Comparison of ENCODE assay signal across 9 cellular contexts in genomic region chr6:122381494-122382083, GRCh38. TPM values are rescaled to one million over a fixed set of nuclear protein-coding genes. Genes with fewer than 3 reads are reported as not detected.
DNase-seq lines count a peak whose midpoint lies in the region; ATAC-seq and TF ChIP-seq lines count a peak whose summit lies in the region.
"Had no signal": no experiment of that assay in that cellular context is flagged by ENCODE, and none has a peak within 500 bp of the region (broad histone marks: within the 10 kb centered on the region; RNA-seq: fewer than 3 reads in every experiment).

No MANE protein-coding gene starts in this region.

- peak; percentile 80 for TF ChIP-seq CTCF in RWPE2 (IDR thresholded peaks at IDR 0.05; ENCODE audit: poor library complexity, severe bottlenecking)

- no peaks in the 10 kb centered on the region for H3K27me3 ChIP-seq in RWPE2 (ENCODE audit: insufficient read depth, poor library complexity, severe bottlenecking)

- no peak overlapping the region for H3K4me3 ChIP-seq in RWPE2 (ENCODE audit: severe bottlenecking)

- no peak for TF ChIP-seq EP300 in Ishikawa (IDR thresholded peaks at IDR 0.05; ENCODE audit: borderline replicate concordance)

- H3K4me1 ChIP-seq in RWPE2 (ENCODE audit: insufficient read depth, poor library complexity, severe bottlenecking) = no peaks in the 10 kb centered on the region

- H3K9me3 ChIP-seq in RWPE2 (ENCODE audit: severe bottlenecking) = no peaks in the 10 kb centered on the region

- intact Hi-C loops in posterior cingulate gyrus (cut with DNase I) = loop anchor here (1.0 kb wide), 1 partner anchor 149 kb away; no protein-coding TSS in a partner anchor

- in situ Hi-C loops in G401 (cut with HindIII; ENCODE audit: low sequenced_read_pairs) = no loop called here

- H3K27ac ChIP-seq in RWPE2 (ENCODE audit: poor library complexity, severe bottlenecking) = no peak overlapping the region
- H3K27ac ChIP-seq: epithelial cell of prostate had no signal

- peak; percentile 66 for TF ChIP-seq RAD21 in Ishikawa (IDR thresholded peaks at IDR 0.05; ENCODE audit: low read depth)

- ATAC-seq in GM21723 (IDR thresholded peaks at IDR 0.05; ENCODE audit: unreplicated experiment) = peak; percentile 100
- peak; percentile 84 for ATAC-seq in RWPE2 (ENCODE audit: low read depth)

- DNase-seq in G401 (ENCODE audit: low spot score) (peak; percentile 30), RWPE2 (ENCODE audit: low spot score) (no peak), glomerular endothelial cell (ENCODE audit: extremely low read depth, low read depth, low spot score) (peak; percentile 25), posterior cingulate gyrus (peak in 8 of 10 donors; percentile 32 to 90 (median 58)), cerebellar nuclear complex (lab: John Stamatoyannopoulos, UW) (no peak)
- peak; percentile 38 for DNase-seq in activated gamma-delta T cell treated with anti-CD3 and anti-CD28 coated beads, Interleukin-2, amount 50 U/mL, for 16 hours (ENCODE audit: low read depth)

- H3K36me3 ChIP-seq in RWPE2 (ENCODE audit: low read depth) = no peaks in the 10 kb centered on the region

TF ChIP-seq in Ishikawa, 13 proteins besides CTCF, POLR2A, EP300 and RAD21:
- no peak for TF ChIP-seq TCF12 (IDR thresholded peaks at IDR 0.05; ENCODE audit: low read depth)

RNA-seq across cellular contexts. Expression of gene HSF2, which starts 17.9 kb away (rescaled TPM):
- total RNA-seq in G401 (2014; rRNA removed; shearing (Covaris generic)) = 15.1 and 16.7 TPM in 2 replicates
- 10.3 and 20.4 TPM in 2 replicates for total RNA-seq in glomerular endothelial cell

Comparison
In these comparisons a context has a peak if more than half of its experiments do, and no peak if none do; other contexts are left out.
1. DNase-seq: peak in G401 (single experiment), activated gamma-delta T cell treated with anti-CD3 and anti-CD28 coated beads, Interleukin-2, amount 50 U/mL, for 16 hours (single experiment), glomerular endothelial cell (single experiment) and posterior cingulate gyrus (8 of 10); none in RWPE2 (single experiment) and cerebellar nuclear complex (0 of 2).